In the genomic region with DNA sequence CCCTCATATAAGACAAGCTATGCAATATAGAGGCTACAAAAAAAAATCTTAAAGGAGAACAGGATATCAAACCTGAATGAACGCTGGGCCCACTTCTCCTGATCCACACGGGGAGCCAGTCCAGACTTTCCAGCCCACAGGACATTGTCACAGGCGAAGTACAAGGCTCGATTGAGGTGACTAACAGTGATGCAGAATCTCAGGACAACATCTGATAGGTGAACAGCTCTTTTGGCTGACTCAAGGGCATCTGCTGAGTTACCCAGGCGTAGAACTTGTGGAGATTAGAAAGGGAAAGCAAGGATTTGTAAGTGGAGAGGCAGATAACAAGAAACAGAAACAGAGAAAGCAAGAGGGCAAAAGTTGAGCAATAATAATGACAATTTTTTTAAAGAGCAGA, we compare ENCODE assay signal across 1 cellular context.
TF ChIP-seq lines count a peak whose summit lies in the region.

No MANE protein-coding gene starts in this region.

TF ChIP-seq in HEK293, 187 proteins besides CTCF, POLR2A, EP300 and RAD21 (continued from another document):
- TF ChIP-seq ZNF18 (tag by site-specific recombination; IDR thresholded peaks at IDR 0.05) (no peak), ZNF473 (tag by site-specific recombination; IDR thresholded peaks at IDR 0.05) (no peak), ZNF837 (tag by site-specific recombination; IDR thresholded peaks at IDR 0.05) (no peak), ZIC2 (tag by site-specific recombination; IDR thresholded peaks at IDR 0.05) (no peak), PRDM1 (tag by site-specific recombination; IDR thresholded peaks at IDR 0.05) (peak; percentile 78), ZNF24 (tag by site-specific recombination; IDR thresholded peaks at IDR 0.05) (no peak), ZFP69B (tag by site-specific recombination; IDR thresholded peaks at IDR 0.05) (peak; percentile 60; the same call in 1 of the 2 replicates), ZFP41 (tag by site-specific recombination; IDR thresholded peaks at IDR 0.05; ENCODE audit: borderline replicate concordance) (no peak), ZNF692 (tag by site-specific recombination; IDR thresholded peaks at IDR 0.05) (peak; percentile 81), KLF17 (tag by site-specific recombination; IDR thresholded peaks at IDR 0.05) (no peak), ZFHX2 (tag by site-specific recombination; conservative IDR thresholded peaks at IDR 0.05) (no peak), ZNF23 (tag by site-specific recombination; IDR thresholded peaks at IDR 0.05; ENCODE audit: borderline replicate concordance) (no peak), ZSCAN23 (tag by site-specific recombination; IDR thresholded peaks at IDR 0.05) (no peak), ZBTB17 (tag by site-specific recombination; IDR thresholded peaks at IDR 0.05) (peak; percentile 54), ZNF529 (tag by site-specific recombination; IDR thresholded peaks at IDR 0.05; ENCODE audit: insufficient replicate concordance) (no peak), ZNF311 (tag by site-specific recombination; IDR thresholded peaks at IDR 0.05; ENCODE audit: borderline replicate concordance) (no peak), ZNF610 (tag by site-specific recombination; IDR thresholded peaks at IDR 0.05; ENCODE audit: borderline replicate concordance) (no peak), ZNF132 (tag by site-specific recombination; IDR thresholded peaks at IDR 0.05; ENCODE audit: borderline replicate concordance) (no peak), ZNF596 (tag by site-specific recombination; IDR thresholded peaks at IDR 0.05) (no peak), SP7 (tag by site-specific recombination; IDR thresholded peaks at IDR 0.05) (no peak), ZNF701 (tag by site-specific recombination; IDR thresholded peaks at IDR 0.05) (no peak), OVOL3 (tag by site-specific recombination; IDR thresholded peaks at IDR 0.05) (no peak)
- TF ChIP-seq, protein P1, sequence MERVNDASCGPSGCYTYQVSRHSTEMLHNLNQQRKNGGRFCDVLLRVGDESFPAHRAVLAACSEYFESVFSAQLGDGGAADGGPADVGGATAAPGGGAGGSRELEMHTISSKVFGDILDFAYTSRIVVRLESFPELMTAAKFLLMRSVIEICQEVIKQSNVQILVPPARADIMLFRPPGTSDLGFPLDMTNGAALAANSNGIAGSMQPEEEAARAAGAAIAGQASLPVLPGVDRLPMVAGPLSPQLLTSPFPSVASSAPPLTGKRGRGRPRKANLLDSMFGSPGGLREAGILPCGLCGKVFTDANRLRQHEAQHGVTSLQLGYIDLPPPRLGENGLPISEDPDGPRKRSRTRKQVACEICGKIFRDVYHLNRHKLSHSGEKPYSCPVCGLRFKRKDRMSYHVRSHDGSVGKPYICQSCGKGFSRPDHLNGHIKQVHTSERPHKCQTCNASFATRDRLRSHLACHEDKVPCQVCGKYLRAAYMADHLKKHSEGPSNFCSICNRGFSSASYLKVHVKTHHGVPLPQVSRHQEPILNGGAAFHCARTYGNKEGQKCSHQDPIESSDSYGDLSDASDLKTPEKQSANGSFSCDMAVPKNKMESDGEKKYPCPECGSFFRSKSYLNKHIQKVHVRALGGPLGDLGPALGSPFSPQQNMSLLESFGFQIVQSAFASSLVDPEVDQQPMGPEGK (tag by site-specific recombination; IDR thresholded peaks at IDR 0.05), result no peak
- TF ChIP-seq, protein P2, sequence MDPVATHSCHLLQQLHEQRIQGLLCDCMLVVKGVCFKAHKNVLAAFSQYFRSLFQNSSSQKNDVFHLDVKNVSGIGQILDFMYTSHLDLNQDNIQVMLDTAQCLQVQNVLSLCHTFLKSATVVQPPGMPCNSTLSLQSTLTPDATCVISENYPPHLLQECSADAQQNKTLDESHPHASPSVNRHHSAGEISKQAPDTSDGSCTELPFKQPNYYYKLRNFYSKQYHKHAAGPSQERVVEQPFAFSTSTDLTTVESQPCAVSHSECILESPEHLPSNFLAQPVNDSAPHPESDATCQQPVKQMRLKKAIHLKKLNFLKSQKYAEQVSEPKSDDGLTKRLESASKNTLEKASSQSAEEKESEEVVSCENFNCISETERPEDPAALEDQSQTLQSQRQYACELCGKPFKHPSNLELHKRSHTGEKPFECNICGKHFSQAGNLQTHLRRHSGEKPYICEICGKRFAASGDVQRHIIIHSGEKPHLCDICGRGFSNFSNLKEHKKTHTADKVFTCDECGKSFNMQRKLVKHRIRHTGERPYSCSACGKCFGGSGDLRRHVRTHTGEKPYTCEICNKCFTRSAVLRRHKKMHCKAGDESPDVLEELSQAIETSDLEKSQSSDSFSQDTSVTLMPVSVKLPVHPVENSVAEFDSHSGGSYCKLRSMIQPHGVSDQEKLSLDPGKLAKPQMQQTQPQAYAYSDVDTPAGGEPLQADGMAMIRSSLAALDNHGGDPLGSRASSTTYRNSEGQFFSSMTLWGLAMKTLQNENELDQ (tag by site-specific recombination; IDR thresholded peaks at IDR 0.05; ENCODE audit: low read depth), result no peak
- TF ChIP-seq, protein P3, sequence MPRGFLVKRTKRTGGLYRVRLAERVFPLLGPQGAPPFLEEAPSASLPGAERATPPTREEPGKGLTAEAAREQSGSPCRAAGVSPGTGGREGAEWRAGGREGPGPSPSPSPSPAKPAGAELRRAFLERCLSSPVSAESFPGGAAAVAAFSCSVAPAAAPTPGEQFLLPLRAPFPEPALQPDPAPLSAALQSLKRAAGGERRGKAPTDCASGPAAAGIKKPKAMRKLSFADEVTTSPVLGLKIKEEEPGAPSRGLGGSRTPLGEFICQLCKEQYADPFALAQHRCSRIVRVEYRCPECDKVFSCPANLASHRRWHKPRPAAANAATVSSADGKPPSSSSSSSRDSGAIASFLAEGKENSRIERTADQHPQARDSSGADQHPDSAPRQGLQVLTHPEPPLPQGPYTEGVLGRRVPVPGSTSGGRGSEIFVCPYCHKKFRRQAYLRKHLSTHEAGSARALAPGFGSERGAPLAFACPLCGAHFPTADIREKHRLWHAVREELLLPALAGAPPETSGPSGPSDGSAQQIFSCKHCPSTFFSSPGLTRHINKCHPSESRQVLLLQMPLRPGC (tag by site-specific recombination; IDR thresholded peaks at IDR 0.05), result no peak
- TF ChIP-seq, protein P4, sequence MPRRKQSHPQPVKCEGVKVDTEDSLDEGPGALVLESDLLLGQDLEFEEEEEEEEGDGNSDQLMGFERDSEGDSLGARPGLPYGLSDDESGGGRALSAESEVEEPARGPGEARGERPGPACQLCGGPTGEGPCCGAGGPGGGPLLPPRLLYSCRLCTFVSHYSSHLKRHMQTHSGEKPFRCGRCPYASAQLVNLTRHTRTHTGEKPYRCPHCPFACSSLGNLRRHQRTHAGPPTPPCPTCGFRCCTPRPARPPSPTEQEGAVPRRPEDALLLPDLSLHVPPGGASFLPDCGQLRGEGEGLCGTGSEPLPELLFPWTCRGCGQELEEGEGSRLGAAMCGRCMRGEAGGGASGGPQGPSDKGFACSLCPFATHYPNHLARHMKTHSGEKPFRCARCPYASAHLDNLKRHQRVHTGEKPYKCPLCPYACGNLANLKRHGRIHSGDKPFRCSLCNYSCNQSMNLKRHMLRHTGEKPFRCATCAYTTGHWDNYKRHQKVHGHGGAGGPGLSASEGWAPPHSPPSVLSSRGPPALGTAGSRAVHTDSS (tag by site-specific recombination; IDR thresholded peaks at IDR 0.05), result no peak
- TF ChIP-seq, protein P5, sequence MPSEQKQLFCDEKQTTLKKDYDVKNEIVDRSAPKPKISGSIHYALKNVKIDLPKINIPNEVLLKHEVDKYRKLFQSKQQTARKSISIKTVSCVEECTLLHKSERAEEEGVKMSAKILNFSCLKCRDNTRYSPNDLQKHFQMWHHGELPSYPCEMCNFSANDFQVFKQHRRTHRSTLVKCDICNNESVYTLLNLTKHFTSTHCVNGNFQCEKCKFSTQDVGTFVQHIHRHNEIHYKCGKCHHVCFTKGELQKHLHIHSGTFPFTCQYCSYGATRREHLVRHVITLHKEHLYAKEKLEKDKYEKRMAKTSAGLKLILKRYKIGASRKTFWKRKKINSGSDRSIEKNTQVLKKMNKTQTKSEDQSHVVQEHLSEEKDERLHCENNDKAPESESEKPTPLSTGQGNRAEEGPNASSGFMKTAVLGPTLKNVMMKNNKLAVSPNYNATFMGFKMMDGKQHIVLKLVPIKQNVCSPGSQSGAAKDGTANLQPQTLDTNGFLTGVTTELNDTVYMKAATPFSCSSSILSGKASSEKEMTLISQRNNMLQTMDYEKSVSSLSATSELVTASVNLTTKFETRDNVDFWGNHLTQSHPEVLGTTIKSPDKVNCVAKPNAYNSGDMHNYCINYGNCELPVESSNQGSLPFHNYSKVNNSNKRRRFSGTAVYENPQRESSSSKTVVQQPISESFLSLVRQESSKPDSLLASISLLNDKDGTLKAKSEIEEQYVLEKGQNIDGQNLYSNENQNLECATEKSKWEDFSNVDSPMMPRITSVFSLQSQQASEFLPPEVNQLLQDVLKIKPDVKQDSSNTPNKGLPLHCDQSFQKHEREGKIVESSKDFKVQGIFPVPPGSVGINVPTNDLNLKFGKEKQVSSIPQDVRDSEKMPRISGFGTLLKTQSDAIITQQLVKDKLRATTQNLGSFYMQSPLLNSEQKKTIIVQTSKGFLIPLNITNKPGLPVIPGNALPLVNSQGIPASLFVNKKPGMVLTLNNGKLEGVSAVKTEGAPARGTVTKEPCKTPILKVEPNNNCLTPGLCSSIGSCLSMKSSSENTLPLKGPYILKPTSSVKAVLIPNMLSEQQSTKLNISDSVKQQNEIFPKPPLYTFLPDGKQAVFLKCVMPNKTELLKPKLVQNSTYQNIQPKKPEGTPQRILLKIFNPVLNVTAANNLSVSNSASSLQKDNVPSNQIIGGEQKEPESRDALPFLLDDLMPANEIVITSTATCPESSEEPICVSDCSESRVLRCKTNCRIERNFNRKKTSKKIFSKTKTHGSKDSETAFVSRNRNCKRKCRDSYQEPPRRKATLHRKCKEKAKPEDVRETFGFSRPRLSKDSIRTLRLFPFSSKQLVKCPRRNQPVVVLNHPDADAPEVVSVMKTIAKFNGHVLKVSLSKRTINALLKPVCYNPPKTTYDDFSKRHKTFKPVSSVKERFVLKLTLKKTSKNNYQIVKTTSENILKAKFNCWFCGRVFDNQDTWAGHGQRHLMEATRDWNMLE (tag by site-specific recombination; conservative IDR thresholded peaks at IDR 0.05; ENCODE audit: low read depth), result no peak
TF ChIP-seq in HEK293: peak in this region for 4.
